In the genomic region with DNA sequence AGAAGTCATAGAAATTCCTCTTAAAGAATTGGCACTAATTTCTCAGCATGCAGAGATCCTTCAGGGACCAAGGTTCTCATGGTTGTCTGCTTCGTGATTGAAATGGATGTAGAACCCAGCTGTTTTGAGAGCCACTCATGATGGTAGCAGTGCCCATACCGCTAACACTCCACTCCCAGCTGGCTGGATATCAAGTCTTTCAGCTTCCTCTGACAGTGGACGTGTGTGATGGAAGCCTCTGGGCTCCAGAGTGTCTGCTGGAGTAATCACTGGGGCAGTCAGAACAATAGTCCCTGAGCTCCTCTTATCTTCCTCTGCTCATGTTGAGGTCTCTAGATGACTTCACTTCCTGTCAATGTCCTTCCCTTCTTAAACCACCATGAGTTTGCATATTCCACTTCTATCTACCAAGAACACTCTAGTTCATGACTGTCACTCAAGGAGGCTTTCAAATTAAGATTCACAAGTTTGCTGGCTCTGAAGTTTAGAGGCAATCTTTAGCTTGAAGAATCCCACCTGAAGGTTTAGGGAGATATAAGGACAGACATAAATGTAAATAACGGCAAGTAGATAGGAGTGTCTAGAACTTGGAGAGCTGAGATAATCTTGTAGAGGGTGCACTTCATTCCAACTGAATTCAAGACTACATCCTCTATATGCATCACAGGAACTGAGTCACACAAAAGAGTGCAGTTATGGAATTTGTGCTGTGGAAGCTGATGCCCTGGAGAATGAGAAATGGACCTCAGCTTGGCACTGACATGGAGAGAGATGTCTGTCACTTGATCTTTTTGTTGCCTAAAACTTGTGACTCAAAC, we compare ENCODE assay signal across 8 cellular contexts.
DNase-seq lines count a peak whose midpoint lies in the region; ATAC-seq and TF ChIP-seq lines count a peak whose summit lies in the region.

No MANE protein-coding gene starts in this region.

- H3K4me1 Mint-ChIP-seq in Calu3 (ENCODE audit: low read depth, unreplicated experiment): no peaks in the 10 kb centered on the region

- H3K9me3 ChIP-seq in mesodermal cell (ENCODE audit: control insufficient read depth, low read length): no peaks in the 10 kb centered on the region
- no peaks in the 10 kb centered on the region for H3K9me3 ChIP-seq in BE2C

- TF ChIP-seq CTCF in BE2C (IDR thresholded peaks at IDR 0.05; ENCODE audit: low read depth, low read length) (no peak), Calu3 (IDR thresholded peaks at IDR 0.05; ENCODE audit: unreplicated experiment) (no peak)

- peaks cover 18% of the 10 kb centered on the region for H3K4me1 ChIP-seq in mesodermal cell (ENCODE audit: control insufficient read depth, insufficient read depth, low read length, poor library complexity, severe bottlenecking)
- no peaks in the 10 kb centered on the region for H3K4me1 ChIP-seq in BE2C

- no peak overlapping the region for H3K27ac Mint-ChIP-seq in Calu3 (ENCODE audit: unreplicated experiment)

- peak; percentile 42 for DNase-seq in DMS79 (lab: John Stamatoyannopoulos, UW)
- peak; percentile 81 for DNase-seq in UCSD-AML1 (lab: John Stamatoyannopoulos, UW; ENCODE audit: unreplicated experiment)
- no peak for DNase-seq in BE2C
- no peak for DNase-seq in Calu3
- no peak for DNase-seq in SHP77 (lab: John Stamatoyannopoulos, UW)

- no peaks in the 10 kb centered on the region for H3K9me3 Mint-ChIP-seq in Calu3 (ENCODE audit: low read depth, unreplicated experiment)

- ATAC-seq in GM19351 (IDR thresholded peaks at IDR 0.05; ENCODE audit: unreplicated experiment) (peak; percentile 99), HG03354 (IDR thresholded peaks at IDR 0.05; ENCODE audit: poor library complexity, severe bottlenecking, unreplicated experiment) (peak; percentile 99)

- peak overlapping the region; percentile 92 for H3K27ac ChIP-seq in mesodermal cell (ENCODE audit: low read depth, low read length, severe bottlenecking)

- WGBS in mesodermal cell (ENCODE audit: insufficient coverage in 2 of 2), 2 experiments: 67 to 85% methylated on average over 2 of the region's 4 CpGs

- CTCF ChIA-PET in Calu3 (lab: Charles Lee): no interaction called here

- intact Hi-C loops in Calu3 (cut with micrococcal nuclease; ENCODE audit: unreplicated experiment): no loop called here

- H3K27me3 ChIP-seq in BE2C: no peaks in the 10 kb centered on the region

- H3K36me3 ChIP-seq in mesodermal cell (ENCODE audit: control insufficient read depth, insufficient read depth, low read length) (no peaks in the 10 kb centered on the region), BE2C (no peaks in the 10 kb centered on the region)

- H3K4me3 ChIP-seq in mesodermal cell (ENCODE audit: extremely low read depth, insufficient read depth, low read length, poor library complexity, severe bottlenecking) (no peak overlapping the region), BE2C (ENCODE audit: low read depth, low read length) (no peak overlapping the region)

- BruUV-seq in Calu3 (replicated peaks; lab: Mats Ljungman, UMichigan): no TSS peak

- H3K4me3 Mint-ChIP-seq in Calu3 (ENCODE audit: low read depth, unreplicated experiment): no peak overlapping the region

- H3K27me3 Mint-ChIP-seq in Calu3 (ENCODE audit: unreplicated experiment): peaks cover 54% of the 10 kb centered on the region

- H3K36me3 Mint-ChIP-seq in Calu3 (ENCODE audit: insufficient read depth, unreplicated experiment): no peaks in the 10 kb centered on the region

Comparison
In these comparisons a context has a peak if more than half of its experiments do, and no peak if none do; other contexts are left out.
1. DNase-seq: peak in DMS79 (single experiment) and UCSD-AML1 (single experiment); none in BE2C (single experiment), Calu3 (single experiment) and SHP77 (0 of 2).